ENCODE assay signal across 27 cellular contexts in the genomic region with DNA sequence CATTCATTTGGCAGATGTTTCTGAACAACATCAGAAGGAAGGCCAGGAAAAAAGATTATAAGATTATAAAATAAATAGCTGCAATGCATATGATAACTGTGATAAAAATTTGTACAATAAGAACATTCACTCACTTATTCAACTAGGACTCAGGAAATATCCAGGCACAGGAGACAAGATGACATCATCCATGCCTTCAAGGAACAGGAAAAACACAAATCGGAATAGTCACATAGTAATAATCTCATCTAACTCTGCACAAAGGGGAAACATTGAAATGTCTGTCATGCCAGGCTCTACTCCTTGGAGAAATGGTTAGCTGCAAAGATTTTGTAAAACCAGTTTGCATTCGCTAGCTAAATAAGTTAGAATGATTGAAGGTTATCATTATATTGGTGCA.
A peak's percentile ranks its signal among the peaks of the same experiment; 100 is the strongest.
DNase-seq lines count a peak whose midpoint lies in the region; ATAC-seq, FAIRE-seq and TF ChIP-seq lines count a peak whose summit lies in the region.
"Had no signal": no experiment of that assay in that cellular context is flagged by ENCODE, and none has a peak within 500 bp of the region (broad histone marks: within the 10 kb centered on the region; RNA-seq: fewer than 3 reads in every experiment).

No MANE protein-coding gene starts in this region.

- H3K4me1 ChIP-seq in trophoblast cell (ENCODE audit: control insufficient read depth in 1 of 2, insufficient read depth in 2 of 2, low read length in 2 of 2) (no peaks in the 10 kb centered on the region), GM23338 (ENCODE audit: insufficient read depth) (peaks cover 18% of the 10 kb centered on the region; the same call in 1 of the 2 replicates)
- H3K4me1 ChIP-seq: left ventricle myocardium inferior, neural progenitor cell, Peyer's patch, upper lobe of right lung had no signal

- H3K79me2 ChIP-seq in trophoblast cell (ENCODE audit: control insufficient read depth, insufficient read depth, low read length, poor library complexity) (no peaks in the 10 kb centered on the region), GM23338 (replicated peaks; ENCODE audit: insufficient read depth) (no peaks in the 10 kb centered on the region)

- H4K12ac ChIP-seq in trophoblast cell (ENCODE audit: low read depth, low read length) = no peak overlapping the region

- no peaks in the 10 kb centered on the region for H3K9me2 ChIP-seq in GM23338 (ENCODE audit: insufficient read depth)

- FAIRE-seq in RCC 7860 (lab: Jason Lieb, UNC) = no peak
- FAIRE-seq: frontal cortex had no signal

- peaks cover 10% of the 10 kb centered on the region; the same call in 2 of the 3 replicates for H3K4me1 Mint-ChIP-seq in GM23338
- H3K4me1 Mint-ChIP-seq: CD14-positive monocyte; immature natural killer cell; stimulated activated effector memory CD8-positive, alpha-beta T cell treated with anti-CD3 and anti-CD28 coated beads, Interleukin-12 subunit alpha, Interleukin-12 subunit beta, amount 100 ng/mL, for 72 hours; T-cell had no signal

- no peak overlapping the region for H4K91ac ChIP-seq in trophoblast cell (ENCODE audit: low read depth, low read length)

- H3K27ac Mint-ChIP-seq in GM23338 = no peak overlapping the region
- H3K27ac Mint-ChIP-seq: activated naive CD8-positive, alpha-beta T cell; activated T-helper 2 cell treated with anti-CD3 and anti-CD28 coated beads, Interferon-gamma antibody, Interleukin-2, Interleukin-4, amounts not matched to agents 10 μg/mL and 5 μg/mL and 100 μg/mL, durations not matched to agents 14 hours and 24 hours and 36 hours; HFFc6; immature natural killer cell; neural progenitor cell; stimulated activated effector memory CD8-positive, alpha-beta T cell treated with anti-CD3 and anti-CD28 coated beads, Interleukin-12 subunit alpha, Interleukin-12 subunit beta, amount 100 ng/mL, for 72 hours; T-cell had no signal

- H3K27me3 ChIP-seq in trophoblast cell (ENCODE audit: insufficient read depth, low read length) = no peaks in the 10 kb centered on the region
- H3K27me3 ChIP-seq in GM23338 (ENCODE audit: insufficient read depth) = no peaks in the 10 kb centered on the region
- H3K27me3 ChIP-seq: neural progenitor cell, Peyer's patch, upper lobe of right lung had no signal

- H3K27me3 Mint-ChIP-seq in GM23338 (ENCODE audit: insufficient read depth, low read depth, poor library complexity) = peaks cover 2% of the 10 kb centered on the region
- H3K27me3 Mint-ChIP-seq: activated naive CD8-positive, alpha-beta T cell; T-cell had no signal

- H4K8ac ChIP-seq in trophoblast cell (ENCODE audit: low read depth, low read length) = no peak overlapping the region

- peaks cover 7% of the 10 kb centered on the region for H3K9me3 Mint-ChIP-seq in GM23338
- H3K9me3 Mint-ChIP-seq: activated T-helper 2 cell treated with anti-CD3 and anti-CD28 coated beads, Interferon-gamma antibody, Interleukin-2, Interleukin-4, amounts not matched to agents 10 μg/mL and 5 μg/mL and 100 μg/mL, durations not matched to agents 14 hours and 24 hours and 36 hours; HFFc6 had no signal

- H3K9me3 ChIP-seq in trophoblast cell (ENCODE audit: insufficient read depth, low read depth, low read length) = no peaks in the 10 kb centered on the region
- H3K9me3 ChIP-seq: Peyer's patch, upper lobe of right lung had no signal

- H3K36me3 Mint-ChIP-seq in GM23338 (ENCODE audit: low read depth) = peaks cover 5% of the 10 kb centered on the region; the same call in 1 of the 3 replicates
- H3K36me3 Mint-ChIP-seq: activated naive CD8-positive, alpha-beta T cell; CD14-positive monocyte; immature natural killer cell; neural progenitor cell; stimulated activated effector memory CD8-positive, alpha-beta T cell treated with anti-CD3 and anti-CD28 coated beads, Interleukin-12 subunit alpha, Interleukin-12 subunit beta, amount 100 ng/mL, for 72 hours; T-cell had no signal

- no peak overlapping the region for H2BK120ac ChIP-seq in trophoblast cell (ENCODE audit: insufficient read depth, low read length, poor library complexity)

- H3K27ac ChIP-seq in trophoblast cell (ENCODE audit: low read depth, low read length) (no peak overlapping the region), GM23338 (ENCODE audit: low read depth) (no peak overlapping the region)
- H3K27ac ChIP-seq: epithelial cell of prostate, left ventricle myocardium inferior, neural progenitor cell, Peyer's patch, upper lobe of right lung had no signal

- H2BK12ac ChIP-seq in trophoblast cell (ENCODE audit: low read length) = no peak overlapping the region

- H3F3A ChIP-seq in GM23338 (replicated peaks; ENCODE audit: low read depth) = no peaks in the 10 kb centered on the region

- no CpG with 5 or more reads among the region's 2 CpGs for WGBS in trophoblast cell (ENCODE audit: extremely low coverage, insufficient coverage, insufficient read length)

- no peak overlapping the region for H3K23ac ChIP-seq in trophoblast cell (ENCODE audit: low read length)

- no peaks in the 10 kb centered on the region for H3K79me1 ChIP-seq in trophoblast cell (ENCODE audit: low read length)

- ATAC-seq in GM23338 (no peak), HG02642 (IDR thresholded peaks at IDR 0.05; ENCODE audit: poor library complexity, unreplicated experiment) (no peak)
- ATAC-seq: sciatic nerve; stimulated activated effector memory CD8-positive, alpha-beta T cell treated with anti-CD3 and anti-CD28 coated beads, Interleukin-12 subunit alpha, Interleukin-12 subunit beta, amount 100 ng/mL, for 72 hours; T-cell; upper lobe of right lung had no signal

- H2AFZ ChIP-seq in trophoblast cell (ENCODE audit: insufficient read depth, low read length, poor library complexity) (no peak overlapping the region), GM23338 (no peak overlapping the region)
- H2AFZ ChIP-seq: neural progenitor cell had no signal

- H3K4me2 ChIP-seq in trophoblast cell (ENCODE audit: low read length) = no peak overlapping the region
- no peak overlapping the region for H3K4me2 ChIP-seq in GM23338
- H3K4me2 ChIP-seq: neural progenitor cell had no signal

- no peaks in the 10 kb centered on the region for H3K36me3 ChIP-seq in trophoblast cell (ENCODE audit: control insufficient read depth in 1 of 2, insufficient read depth in 2 of 2, low read length in 2 of 2)
- 0 out of 2 replicates have a peak, but pooled peaks cover under 1% of the 10 kb centered on the region for H3K36me3 ChIP-seq in GM23338 (ENCODE audit: insufficient read depth)
- H3K36me3 ChIP-seq: left ventricle myocardium inferior, neural progenitor cell, Peyer's patch, upper lobe of right lung had no signal

- H3K4me3 ChIP-seq in epithelial cell of esophagus (ENCODE audit: low read length) = no peak overlapping the region
- H3K4me3 ChIP-seq in trophoblast cell (ENCODE audit: low read depth, low read length) = no peak overlapping the region
- no peak overlapping the region for H3K4me3 ChIP-seq in GM23338
- H3K4me3 ChIP-seq: left ventricle myocardium inferior, neural progenitor cell, Peyer's patch, upper lobe of right lung had no signal

- H2BK5ac ChIP-seq in trophoblast cell (ENCODE audit: low read depth, low read length, poor library complexity) = no peak overlapping the region

- no peak overlapping the region for H3K4ac ChIP-seq in trophoblast cell (ENCODE audit: low read depth, low read length)

- TF ChIP-seq CTCF in epithelial cell of esophagus (IDR thresholded peaks at IDR 0.05; ENCODE audit: insufficient read depth, low read depth, low read length, missing control alignments) = no peak
- no peak for TF ChIP-seq CTCF in GM23338 (conservative IDR thresholded peaks at IDR 0.05; ENCODE audit: low read depth in 2 of 2)

- H3K14ac ChIP-seq in trophoblast cell (ENCODE audit: low read length) = no peak overlapping the region

- H3K4me3 Mint-ChIP-seq in GM23338 = no peak overlapping the region
- H3K4me3 Mint-ChIP-seq: activated naive CD8-positive, alpha-beta T cell; CD14-positive monocyte; HFFc6; immature natural killer cell; neural progenitor cell; stimulated activated effector memory CD8-positive, alpha-beta T cell treated with anti-CD3 and anti-CD28 coated beads, Interleukin-12 subunit alpha, Interleukin-12 subunit beta, amount 100 ng/mL, for 72 hours; T-cell had no signal

- H2AK5ac ChIP-seq in trophoblast cell (ENCODE audit: low read length) = no peak overlapping the region

- no peak overlapping the region for H3K18ac ChIP-seq in trophoblast cell (ENCODE audit: low read length)

- H4K20me1 ChIP-seq in GM23338 (replicated peaks; ENCODE audit: insufficient read depth) = no peaks in the 10 kb centered on the region

- peak; percentile 38 for DNase-seq in HCEC 1CT
- peak; percentile 31 for DNase-seq in RCC 7860 (ENCODE audit: low spot score)
- DNase-seq in epithelial cell of esophagus (ENCODE audit: low read depth) = peak; percentile 16
- peak; percentile 15 to 82 for DNase-seq in trophoblast cell
- no peak for DNase-seq in GM23338 (ENCODE audit: low spot score)
- no peak for DNase-seq in putamen (ENCODE audit: low spot score)
- DNase-seq: activated CD4-positive, CD25-positive, alpha-beta regulatory T cell; Calu3; DND-41; HFFc6; immature natural killer cell; left ventricle myocardium inferior; NCI-H1092; NCI-H187 treated with DMSO at 0.1 percent for 48 hours; Peyer's patch; stimulated activated CD4-positive, alpha-beta T cell treated with anti-CD3 and anti-CD28 coated beads, Interleukin-4, amount 100 ng/mL, for 24 hours; T-cell; upper lobe of right lung had no signal

- H3K9ac ChIP-seq in trophoblast cell (ENCODE audit: low read length) = no peak overlapping the region
- H3K9ac ChIP-seq: neural progenitor cell had no signal

TF ChIP-seq in GM23338, 12 proteins besides CTCF, POLR2A, EP300 and RAD21 (continues in another document):
- no peak for TF ChIP-seq EZH2 (IDR thresholded peaks at IDR 0.05; ENCODE audit: low read depth, unreplicated experiment)
- no peak for TF ChIP-seq CREB1 (CRISPR knock-in tag; IDR thresholded peaks at IDR 0.05; ENCODE audit: low read depth)

Comparison
In these comparisons a context has a peak if more than half of its experiments do, and no peak if none do; other contexts are left out.
1. DNase-seq: peak in HCEC 1CT (single experiment), RCC 7860 (single experiment), epithelial cell of esophagus (single experiment) and trophoblast cell (2 of 2); none in GM23338 (single experiment) and putamen (single experiment).